In the genomic region with DNA sequence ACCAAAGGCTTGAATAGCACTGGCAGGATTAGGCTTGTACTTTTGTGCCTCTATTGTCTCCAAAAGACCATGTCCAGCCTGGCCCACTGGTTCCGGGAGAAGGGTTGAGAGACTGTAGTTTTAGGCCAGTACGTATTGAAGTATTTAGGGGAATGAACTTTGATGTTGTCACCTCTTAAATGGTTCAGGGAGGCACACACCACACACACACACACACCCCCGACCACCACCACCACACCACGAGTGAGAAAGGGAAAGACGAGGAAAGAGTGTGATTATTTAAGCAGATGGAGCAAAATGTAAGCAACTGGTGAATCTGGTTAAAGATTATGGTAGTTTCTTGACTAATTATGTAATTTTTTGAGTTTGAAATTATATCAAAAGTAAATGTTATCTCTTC, we compare ENCODE assay signal across 31 cellular contexts.
"Had no signal": no experiment of that assay in that cellular context is flagged by ENCODE, and none has a peak within 500 bp of the region (broad histone marks: within the 10 kb centered on the region; RNA-seq: fewer than 3 reads in every experiment).

No MANE protein-coding gene starts in this region.

- H3K9me3 ChIP-seq: heart right ventricle, left lung, lower lobe of right lung, pancreas, right atrium auricular region, stomach, thyroid gland, upper lobe of right lung had no signal

- FAIRE-seq: pancreas had no signal

- H3K27me3 Mint-ChIP-seq: activated CD4-positive, alpha-beta memory T cell treated with anti-CD3 and anti-CD28 coated beads, Interleukin-2, amount 10 ng/mL, durations not matched to agents 7 days and 5 days; activated CD4-positive, alpha-beta T cell treated with anti-CD3 and anti-CD28 coated beads, Interleukin-2, amount 10 ng/mL, durations not matched to agents 24 days and 14 days; activated CD8-positive, alpha-beta memory T cell treated with anti-CD3 and anti-CD28 coated beads, Interleukin-2, amount 10 ng/mL, durations not matched to agents 7 days and 5 days; activated naive CD4-positive, alpha-beta T cell treated with anti-CD3 and anti-CD28 coated beads, Interleukin-2, amount 50 U/mL, for 24 hours; activated naive CD8-positive, alpha-beta T cell treated with anti-CD3 and anti-CD28 coated beads, Interleukin-2, amount 50 U/mL, for 24 hours; stimulated activated naive B cell treated with anti-CD40 and anti-IgM and Interleukin-4, amounts not matched to agents 10 μg/mL and 1 μg/mL and 100 μg/mL, for 72 hours had no signal

- DNase-seq: activated CD4-positive, alpha-beta memory T cell treated with anti-CD3 and anti-CD28 coated beads, Interleukin-2, amount 10 ng/mL, durations not matched to agents 7 days and 5 days; activated CD4-positive, alpha-beta T cell treated with anti-CD3 and anti-CD28 coated beads, Interleukin-2, amount 10 ng/mL, durations not matched to agents 24 days and 14 days; activated CD4-positive, CD25-positive, alpha-beta regulatory T cell treated with anti-CD3 and anti-CD28 coated beads, Interleukin-2, amount 50 U/mL, for 72 hours; activated CD8-positive, alpha-beta memory T cell treated with anti-CD3 and anti-CD28 coated beads, Interleukin-2, amount 10 ng/mL, durations not matched to agents 7 days and 5 days; activated naive CD8-positive, alpha-beta T cell treated with anti-CD3 and anti-CD28 coated beads, Interleukin-2, amount 50 U/mL, for 24 hours; activated T-cell treated with anti-CD3 and anti-CD28 coated beads, Interleukin-2, amount 50 U/mL, for 48 hours; amygdala; caudate nucleus; cortex of kidney; endodermal cell; foreskin fibroblast; heart right ventricle; kidney glomerular epithelial cell; left lung; lower lobe of right lung; mesendoderm; pancreas; stimulated activated CD4-positive, alpha-beta T cell treated with anti-CD3 and anti-CD28 coated beads, Interleukin-15, amount 100 ng/mL, for 24 hours; stimulated activated CD4-positive, alpha-beta T cell treated with anti-CD3 and anti-CD28 coated beads, Interleukin-2, amount 100 ng/mL, for 24 hours; stimulated activated naive B cell treated with anti-CD40 and anti-IgM and Interleukin-4, amounts not matched to agents 10 μg/mL and 1 μg/mL and 100 μg/mL, for 72 hours; stomach; T1000; thyroid gland; upper lobe of right lung had no signal

- H3K27me3 ChIP-seq: heart right ventricle, left lung, pancreas, right atrium auricular region, stomach, thyroid gland, upper lobe of right lung had no signal

- H3K4me2 ChIP-seq: smooth muscle cell had no signal

- ATAC-seq: activated CD8-positive, alpha-beta memory T cell treated with anti-CD3 and anti-CD28 coated beads, Interleukin-2, amount 10 ng/mL, durations not matched to agents 7 days and 5 days; activated naive CD8-positive, alpha-beta T cell treated with anti-CD3 and anti-CD28 coated beads, Interleukin-2, amount 50 U/mL, for 24 hours; esophagus mucosa; heart right ventricle; left lung; lower lobe of right lung; stimulated activated naive B cell treated with anti-CD40 and anti-IgM and Interleukin-4, amounts not matched to agents 10 μg/mL and 1 μg/mL and 100 μg/mL, for 72 hours; upper lobe of right lung had no signal

- H3K9me3 Mint-ChIP-seq: activated CD4-positive, alpha-beta memory T cell treated with anti-CD3 and anti-CD28 coated beads, Interleukin-2, amount 10 ng/mL, durations not matched to agents 7 days and 5 days; activated CD4-positive, alpha-beta T cell treated with anti-CD3 and anti-CD28 coated beads, Interleukin-2, amount 10 ng/mL, durations not matched to agents 24 days and 14 days; activated naive CD4-positive, alpha-beta T cell treated with anti-CD3 and anti-CD28 coated beads, Interleukin-2, amount 50 U/mL, for 24 hours; activated naive CD8-positive, alpha-beta T cell treated with anti-CD3 and anti-CD28 coated beads, Interleukin-2, amount 50 U/mL, for 24 hours; activated T-helper 2 cell treated with anti-CD3 and anti-CD28 coated beads, Interferon-gamma antibody, Interleukin-2, Interleukin-4, amounts not matched to agents 10 μg/mL and 5 μg/mL and 100 μg/mL, durations not matched to agents 14 hours and 24 hours and 36 hours; endodermal cell; nephron; stimulated activated naive B cell treated with anti-CD40 and anti-IgM and Interleukin-4, amounts not matched to agents 10 μg/mL and 1 μg/mL and 100 μg/mL, for 72 hours; T-helper 1 cell treated with Interleukin-12 subunit alpha and Interleukin-12 subunit beta and Interleukin-4 antibody, amounts not matched to agents 30 μg/mL and 1 μg/mL, for 36 hours had no signal

- H3K27ac ChIP-seq: heart right ventricle, left lung, lower lobe of right lung, pancreas, right atrium auricular region, stomach, thyroid gland, upper lobe of right lung had no signal

- H3K4me3 Mint-ChIP-seq: activated CD4-positive, alpha-beta memory T cell treated with anti-CD3 and anti-CD28 coated beads, Interleukin-2, amount 10 ng/mL, durations not matched to agents 7 days and 5 days; activated CD4-positive, alpha-beta T cell treated with anti-CD3 and anti-CD28 coated beads, Interleukin-2, amount 10 ng/mL, durations not matched to agents 24 days and 14 days; activated CD8-positive, alpha-beta memory T cell treated with anti-CD3 and anti-CD28 coated beads, Interleukin-2, amount 10 ng/mL, durations not matched to agents 7 days and 5 days; activated naive CD4-positive, alpha-beta T cell treated with anti-CD3 and anti-CD28 coated beads, Interleukin-2, amount 50 U/mL, for 24 hours; activated naive CD8-positive, alpha-beta T cell treated with anti-CD3 and anti-CD28 coated beads, Interleukin-2, amount 50 U/mL, for 24 hours; endodermal cell; nephron; stimulated activated naive B cell treated with anti-CD40 and anti-IgM and Interleukin-4, amounts not matched to agents 10 μg/mL and 1 μg/mL and 100 μg/mL, for 72 hours; T-helper 1 cell treated with Interleukin-12 subunit alpha and Interleukin-12 subunit beta and Interleukin-4 antibody, amounts not matched to agents 30 μg/mL and 1 μg/mL, for 36 hours had no signal

- H3K27ac Mint-ChIP-seq: activated CD4-positive, alpha-beta memory T cell treated with anti-CD3 and anti-CD28 coated beads, Interleukin-2, amount 10 ng/mL, durations not matched to agents 7 days and 5 days; activated CD4-positive, alpha-beta T cell treated with anti-CD3 and anti-CD28 coated beads, Interleukin-2, amount 10 ng/mL, durations not matched to agents 24 days and 14 days; activated CD8-positive, alpha-beta memory T cell treated with anti-CD3 and anti-CD28 coated beads, Interleukin-2, amount 10 ng/mL, durations not matched to agents 7 days and 5 days; activated naive CD4-positive, alpha-beta T cell treated with anti-CD3 and anti-CD28 coated beads, Interleukin-2, amount 50 U/mL, for 24 hours; activated naive CD8-positive, alpha-beta T cell treated with anti-CD3 and anti-CD28 coated beads, Interleukin-2, amount 50 U/mL, for 24 hours; activated T-helper 2 cell treated with anti-CD3 and anti-CD28 coated beads, Interferon-gamma antibody, Interleukin-2, Interleukin-4, amounts not matched to agents 10 μg/mL and 5 μg/mL and 100 μg/mL, durations not matched to agents 14 hours and 24 hours and 36 hours; endodermal cell; nephron; stimulated activated naive B cell treated with anti-CD40 and anti-IgM and Interleukin-4, amounts not matched to agents 10 μg/mL and 1 μg/mL and 100 μg/mL, for 72 hours; T-helper 1 cell treated with Interleukin-12 subunit alpha and Interleukin-12 subunit beta and Interleukin-4 antibody, amounts not matched to agents 30 μg/mL and 1 μg/mL, for 36 hours had no signal

- H3K4me3 ChIP-seq: heart right ventricle, left lung, lower lobe of right lung, pancreas, right atrium auricular region, smooth muscle cell, stomach, thyroid gland, upper lobe of right lung had no signal

- H3K36me3 ChIP-seq: heart right ventricle, left lung, lower lobe of right lung, pancreas, right atrium auricular region, stomach, thyroid gland, upper lobe of right lung had no signal
